In genomic region chr6:114659513-114659912, GRCh38 we compare ENCODE assay signal across 8 cellular contexts.
"Had no signal": no experiment of that assay in that cellular context is flagged by ENCODE, and none has a peak within 500 bp of the region (broad histone marks: within the 10 kb centered on the region; RNA-seq: fewer than 3 reads in every experiment).

No MANE protein-coding gene starts in this region.

- DNase-seq: GDM1, GF-D8 had no signal

- H3K4me3 ChIP-seq: GM12878 had no signal

- FAIRE-seq: G401.6, GM12878, GM12891, GM12892, GM18507, GM19239 had no signal

- ATAC-seq: GM12878 had no signal
